In the genomic region with DNA sequence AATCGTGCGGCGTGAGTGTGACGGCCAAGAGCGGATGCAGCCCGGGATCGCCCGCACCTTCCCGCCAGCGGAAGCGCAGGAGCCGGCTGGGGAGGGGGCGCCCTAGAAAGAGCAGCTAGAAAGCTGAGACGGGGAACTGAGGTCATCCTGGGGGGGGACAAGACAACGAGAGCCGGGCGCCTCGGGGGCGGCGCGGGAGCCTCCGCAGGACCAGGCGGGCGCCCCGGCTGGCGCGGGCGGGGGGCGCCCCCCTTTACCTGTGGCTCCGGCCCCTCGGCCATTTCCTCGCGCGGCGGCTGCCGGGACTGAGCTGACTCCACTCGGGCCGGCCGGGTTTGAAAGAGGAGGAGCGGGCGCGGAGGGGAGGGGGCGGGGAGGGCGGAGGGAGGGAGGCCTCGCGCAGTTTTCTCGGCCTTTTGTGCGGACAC, we compare ENCODE assay signal across 8 cellular contexts. TPM values are rescaled to one million over a fixed set of nuclear protein-coding genes. Genes with fewer than 3 reads are reported as not detected.
A peak's percentile ranks its signal among the peaks of the same experiment; 100 is the strongest.
DNase-seq lines count a peak whose midpoint lies in the region; ATAC-seq and TF ChIP-seq lines count a peak whose summit lies in the region.
"Not testable (repeated sequence)": the region's sequence is repeated elsewhere in the genome, so short reads cannot be mapped to it uniquely, and the experiment has no call there.

No MANE protein-coding gene starts in this region.

- peak overlapping the region; percentile 19; the same call in 1 of the 2 replicates for H3K4me2 ChIP-seq in IMR-90 (ENCODE audit: low read depth, low read length)

- not testable (repeated sequence) for TF ChIP-seq RAD21 in IMR-90 (IDR thresholded peaks at IDR 0.05; ENCODE audit: low read length)

- not testable (repeated sequence) for H3K18ac ChIP-seq in IMR-90 (ENCODE audit: low read depth, low read length)

- H3K27me3 ChIP-seq in IMR-90 (ENCODE audit: control insufficient read depth, insufficient read depth, low read length) (peaks cover 15% of the 10 kb centered on the region), SJSA1 (replicated peaks) (peaks cover 12% of the 10 kb centered on the region)

- not testable (repeated sequence) for H4K8ac ChIP-seq in IMR-90 (ENCODE audit: low read depth in 2 of 2, low read length in 2 of 2)

- intact Hi-C loops in IMR-90 (cut with micrococcal nuclease): not testable (repeated sequence)

- H3K9me3 Mint-ChIP-seq in activated naive CD4-positive, alpha-beta T cell treated with anti-CD3 and anti-CD28 coated beads, Interleukin-2, amount 50 U/mL, for 24 hours; stimulated activated effector memory CD8-positive, alpha-beta T cell treated with anti-CD3 and anti-CD28 coated beads, Interleukin-12 subunit alpha, Interleukin-12 subunit beta, amount 100 ng/mL, for 72 hours: not testable (repeated sequence)

- H3K9me3 ChIP-seq in IMR-90 (ENCODE audit: control insufficient read depth, insufficient read depth, low read length); SJSA1 (replicated peaks); mesodermal cell (ENCODE audit: control insufficient read depth, low read length): not testable (repeated sequence)

- not testable (repeated sequence) for H2BK20ac ChIP-seq in IMR-90 (ENCODE audit: low read depth, low read length)

- CTCF ChIA-PET in IMR-90 (lab: Yijun Ruan, JAX): not testable (repeated sequence)

- not testable (repeated sequence) for H2AK5ac ChIP-seq in IMR-90 (ENCODE audit: low read depth, low read length)

- peak overlapping the region; percentile 64 for H2BK5ac ChIP-seq in IMR-90 (ENCODE audit: low read depth, low read length, poor library complexity, severe bottlenecking)

- peak; percentile 36 for DNase-seq in COR-L47 (lab: John Stamatoyannopoulos, UW)
- peak; percentile 17 for DNase-seq in IMR-90
- DNase-seq in SJSA1 (ENCODE audit: low read depth in 1 of 2, low spot score in 2 of 2): not testable (repeated sequence)
- DNase-seq in fibroblast of pulmonary artery (ENCODE audit: low read depth): peak; percentile 35
- DNase-seq in stimulated activated effector memory CD8-positive, alpha-beta T cell treated with anti-CD3 and anti-CD28 coated beads, Interleukin-12 subunit alpha, Interleukin-12 subunit beta, amount 100 ng/mL, for 72 hours (ENCODE audit: low spot score in 2 of 2): peak; percentile 28 to 67

- peak overlapping the region; percentile 86 for H2AFZ ChIP-seq in IMR-90 (replicated peaks; ENCODE audit: low read length, poor library complexity)

- H2BK120ac ChIP-seq in IMR-90 (ENCODE audit: low read depth, low read length): not testable (repeated sequence)

- peak overlapping the region; percentile 88 for H3K27ac ChIP-seq in IMR-90 (ENCODE audit: insufficient read depth, low read length)
- H3K27ac ChIP-seq in SJSA1: not testable (repeated sequence)
- H3K27ac ChIP-seq in mesodermal cell (ENCODE audit: low read depth, low read length, severe bottlenecking): peak overlapping the region; percentile 88

- H3K36me3 ChIP-seq in IMR-90 (ENCODE audit: control insufficient read depth, insufficient read depth, low read length); SJSA1; mesodermal cell (ENCODE audit: control insufficient read depth, insufficient read depth, low read length): not testable (repeated sequence)

- not testable (repeated sequence) for H3K14ac ChIP-seq in IMR-90 (replicated peaks; ENCODE audit: low read depth, low read length)

- H3K4me1 ChIP-seq in IMR-90 (ENCODE audit: control insufficient read depth, insufficient read depth, low read length); SJSA1 (replicated peaks): not testable (repeated sequence)
- peaks cover 14% of the 10 kb centered on the region for H3K4me1 ChIP-seq in mesodermal cell (ENCODE audit: control insufficient read depth, insufficient read depth, low read length, poor library complexity, severe bottlenecking)

- H3K23ac ChIP-seq in IMR-90 (ENCODE audit: low read depth, low read length): not testable (repeated sequence)

- not testable (repeated sequence) for H3K27me3 Mint-ChIP-seq in activated naive CD4-positive, alpha-beta T cell treated with anti-CD3 and anti-CD28 coated beads, Interleukin-2, amount 50 U/mL, for 24 hours

- H3K4me1 Mint-ChIP-seq in activated naive CD4-positive, alpha-beta T cell treated with anti-CD3 and anti-CD28 coated beads, Interleukin-2, amount 50 U/mL, for 24 hours: peaks cover 45% of the 10 kb centered on the region
- H3K4me1 Mint-ChIP-seq in stimulated activated effector memory CD8-positive, alpha-beta T cell treated with anti-CD3 and anti-CD28 coated beads, Interleukin-12 subunit alpha, Interleukin-12 subunit beta, amount 100 ng/mL, for 72 hours: peaks cover 27% of the 10 kb centered on the region

- POLR2A ChIA-PET in IMR-90 (lab: Charles Lee; ENCODE audit: unreplicated experiment): interaction anchor here (0.6 kb wide), 2 partner anchors 66 to 964 kb away, joined by 3 to 7 read pairs; no protein-coding TSS in a partner anchor

- peak overlapping the region; percentile 90 for H3K9ac ChIP-seq in IMR-90 (ENCODE audit: low read depth, low read length)

- not testable (repeated sequence) for H3K56ac ChIP-seq in IMR-90 (ENCODE audit: extremely low read depth, insufficient read depth, low read length)

- H3K9me1 ChIP-seq in IMR-90 (ENCODE audit: insufficient read depth, low read length): not testable (repeated sequence)

- H3K4me3 ChIP-seq in IMR-90 (ENCODE audit: insufficient read depth, low read depth, low read length) (peak overlapping the region; percentile 53), SJSA1 (peak overlapping the region; percentile 56), fibroblast of pulmonary artery (replicated peaks; ENCODE audit: low read depth, low read length) (peak overlapping the region; percentile 65), mesodermal cell (ENCODE audit: extremely low read depth, insufficient read depth, low read length, poor library complexity, severe bottlenecking) (peak overlapping the region; percentile 71)

- not testable (repeated sequence) for H2BK15ac ChIP-seq in IMR-90 (ENCODE audit: low read depth, low read length)

- peaks cover 0 to 17% of the 10 kb centered on the region in 2 experiments; a peak in 2 of 4 replicates for H3K79me1 ChIP-seq in IMR-90 (ENCODE audit: low read depth in 1 of 2, low read length in 2 of 2)

- H4K5ac ChIP-seq in IMR-90 (ENCODE audit: low read depth, low read length): not testable (repeated sequence)

- TF ChIP-seq POLR2A in IMR-90 (IDR thresholded peaks at IDR 0.05; ENCODE audit: low read depth, low read length): not testable (repeated sequence)

- H2AK9ac ChIP-seq in IMR-90 (replicated peaks; ENCODE audit: low read depth, low read length, poor library complexity): peak overlapping the region; percentile 90

- H3K4ac ChIP-seq in IMR-90 (ENCODE audit: low read depth, low read length): not testable (repeated sequence)

- H4K20me1 ChIP-seq in IMR-90 (ENCODE audit: insufficient read depth, low read length): not testable (repeated sequence)

- peak overlapping the region; percentile 65 for H3K4me3 Mint-ChIP-seq in activated naive CD4-positive, alpha-beta T cell treated with anti-CD3 and anti-CD28 coated beads, Interleukin-2, amount 50 U/mL, for 24 hours
- H3K4me3 Mint-ChIP-seq in stimulated activated effector memory CD8-positive, alpha-beta T cell treated with anti-CD3 and anti-CD28 coated beads, Interleukin-12 subunit alpha, Interleukin-12 subunit beta, amount 100 ng/mL, for 72 hours: peak overlapping the region; percentile 73

- dilution Hi-C loops in IMR-90 (cut with HindIII; ENCODE audit: low sequenced_read_pairs, unreplicated experiment): not testable (repeated sequence)

- TF ChIP-seq CTCF in IMR-90 (conservative IDR thresholded peaks at IDR 0.05; ENCODE audit: low read depth, low read length); fibroblast of pulmonary artery (IDR thresholded peaks at IDR 0.05; ENCODE audit: low read length, missing control alignments): not testable (repeated sequence)

- ATAC-seq in GM21619 (IDR thresholded peaks at IDR 0.05; ENCODE audit: unreplicated experiment): peak; percentile 31
- ATAC-seq in IMR-90 (ENCODE audit: low read depth): peak; percentile 81
- peak; percentile 63 for ATAC-seq in stimulated activated effector memory CD8-positive, alpha-beta T cell treated with anti-CD3 and anti-CD28 coated beads, Interleukin-12 subunit alpha, Interleukin-12 subunit beta, amount 100 ng/mL, for 72 hours

- not testable (repeated sequence) for H3K36me3 Mint-ChIP-seq in activated naive CD4-positive, alpha-beta T cell treated with anti-CD3 and anti-CD28 coated beads, Interleukin-2, amount 50 U/mL, for 24 hours; stimulated activated effector memory CD8-positive, alpha-beta T cell treated with anti-CD3 and anti-CD28 coated beads, Interleukin-12 subunit alpha, Interleukin-12 subunit beta, amount 100 ng/mL, for 72 hours

- in situ Hi-C loops in IMR-90 (cut with MboI; ENCODE audit: low sequenced_read_pairs): not testable (repeated sequence)

- not testable (repeated sequence) for BruUV-seq in IMR-90 (replicated peaks; lab: Mats Ljungman, UMichigan)

- not testable (repeated sequence) for H4K91ac ChIP-seq in IMR-90 (ENCODE audit: insufficient read depth, low read depth, low read length)

- 0% methylated on average over 5 of the region's 48 CpGs; no CpG with 5 or more reads in 1 of the 2 experiments for WGBS in IMR-90 (ENCODE audit: extremely low coverage in 2 of 2, insufficient read length in 1 of 2), 2 experiments
- 0 to 2% methylated on average over 8 to 11 of the region's 48 CpGs for WGBS in mesodermal cell (ENCODE audit: insufficient coverage in 2 of 2), 2 experiments

- H3K27ac Mint-ChIP-seq in activated naive CD4-positive, alpha-beta T cell treated with anti-CD3 and anti-CD28 coated beads, Interleukin-2, amount 50 U/mL, for 24 hours: not testable (repeated sequence)
- H3K27ac Mint-ChIP-seq in stimulated activated effector memory CD8-positive, alpha-beta T cell treated with anti-CD3 and anti-CD28 coated beads, Interleukin-12 subunit alpha, Interleukin-12 subunit beta, amount 100 ng/mL, for 72 hours: peak overlapping the region; percentile 82

RNA-seq across cellular contexts. Expression of a gene that starts 56.8 kb away (rescaled TPM):
- not detected in 2 replicates for total RNA-seq in IMR-90 (2012; rRNA removed)
- not detected in 2 replicates for polyA plus RNA-seq in IMR-90 (2012; rRNA removed)
- 0.01 TPM in 1 of 2 replicates, not detected in the other for polyA plus RNA-seq in IMR-90 (2012; cell fraction: cytosol; rRNA removed)
- not detected in 2 replicates for polyA plus RNA-seq in IMR-90 (2012; cell fraction: nucleus; rRNA removed; ENCODE audit: low replicate concordance)
- total RNA-seq in SJSA1 (2014; rRNA removed; shearing (Covaris generic)): not detected in 2 replicates
- 3.8 TPM for polyA plus RNA-seq in mesodermal cell (2013, experiment 1 of 2)
- 2.6 TPM for polyA plus RNA-seq in mesodermal cell (2013, experiment 2 of 2)

Comparison
In these comparisons a context has a peak if more than half of its experiments do, and no peak if none do; other contexts are left out.
1. ATAC-seq: peak in every context shown above with its lines; median percentile 81 in IMR-90; 63 in stimulated activated effector memory CD8-positive, alpha-beta T cell treated with anti-CD3 and anti-CD28 coated beads, Interleukin-12 subunit alpha, Interleukin-12 subunit beta, amount 100 ng/mL, for 72 hours; 31 in GM21619.